ENCODE assay signal across 9 cellular contexts in genomic region chr6:30542404-30542725, GRCh38. TPM values are rescaled to one million over a fixed set of nuclear protein-coding genes. Genes with fewer than 3 reads are reported as not detected.
DNase-seq lines count a peak whose midpoint lies in the region; ATAC-seq and TF ChIP-seq lines count a peak whose summit lies in the region.
"Had no signal": no experiment of that assay in that cellular context is flagged by ENCODE, and none has a peak within 500 bp of the region (broad histone marks: within the 10 kb centered on the region; RNA-seq: fewer than 3 reads in every experiment).

No MANE protein-coding gene starts in this region.

- no peaks in the 10 kb centered on the region for H3K9me3 ChIP-seq in CD4-positive, alpha-beta memory T cell (ENCODE audit: control insufficient read depth in 1 of 2, low read length in 2 of 2)
- H3K9me3 ChIP-seq in H9 (ENCODE audit: control insufficient read depth, low read depth, low read length) = no peaks in the 10 kb centered on the region
- H3K9me3 ChIP-seq in naive thymus-derived CD4-positive, alpha-beta T cell (ENCODE audit: control insufficient read depth in 2 of 3, low read length in 3 of 3) = no peaks in the 10 kb centered on the region
- no peaks in the 10 kb centered on the region for H3K9me3 ChIP-seq in SK-N-SH

- H2BK20ac ChIP-seq in H9 (ENCODE audit: low read depth, low read length, poor library complexity, severe bottlenecking) = no peak overlapping the region

- H4K20me1 ChIP-seq in H9 (ENCODE audit: control insufficient read depth, insufficient read depth, insufficient read length) (no peaks in the 10 kb centered on the region), SK-N-SH (ENCODE audit: insufficient read depth) (no peaks in the 10 kb centered on the region)

- no peak overlapping the region for H3K18ac ChIP-seq in H9 (ENCODE audit: insufficient read length, low read depth, low read length)

- CTCF ChIA-PET in CD4-positive, alpha-beta memory T cell (lab: Charles Lee; ENCODE audit: partially characterized antibody) = interaction anchor here (0.7 to 21.7 kb wide), 32 partner anchors 11 to 287 kb away, joined by 3 to 416 read pairs (median 10); partner anchors contain the start of genes ABCF1, DHX16, GNL1 and PRR3
- CTCF ChIA-PET in naive thymus-derived CD4-positive, alpha-beta T cell (lab: Charles Lee) = interaction anchor here (0.7 to 14.3 kb wide), 25 partner anchors 11 to 189 kb away, joined by 3 to 263 read pairs (median 5); partner anchors contain the start of genes ABCF1, GNL1, HLA-E and PRR3
- CTCF ChIA-PET in SK-N-SH (lab: Yijun Ruan, JAX) = interaction anchor here (0.7 to 11.3 kb wide), 9 partner anchors 11 to 118 kb away, joined by 3 to 203 read pairs (median 17); partner anchors contain the start of genes GNL1, HLA-E and PRR3

- H3K27ac Mint-ChIP-seq in CD4-positive, alpha-beta memory T cell = peak overlapping the region; percentile 79 to 99 (median 95)
- no peak overlapping the region for H3K27ac Mint-ChIP-seq in H9
- H3K27ac Mint-ChIP-seq in activated naive CD8-positive, alpha-beta T cell treated with anti-CD3 and anti-CD28 coated beads for 36 hours = peak overlapping the region; percentile 62
- H3K27ac Mint-ChIP-seq in naive thymus-derived CD4-positive, alpha-beta T cell = peak overlapping the region; percentile 82 to 96 (median 93)

- TF ChIP-seq CTCF in H9 (conservative IDR thresholded peaks at IDR 0.05) (no peak), SK-N-SH (IDR thresholded peaks at IDR 0.05) (no peak)

- H3K79me2 ChIP-seq in H9 (ENCODE audit: insufficient read depth, low read length) (no peaks in the 10 kb centered on the region), SK-N-SH (ENCODE audit: insufficient read depth) (no peaks in the 10 kb centered on the region)

- no peak overlapping the region for H2BK120ac ChIP-seq in H9 (ENCODE audit: low read depth, low read length, poor library complexity, severe bottlenecking)

- DNase-seq in CD4-positive, alpha-beta memory T cell = peak; percentile 54 to 72 (median 59)
- DNase-seq in H9 (no peak), MV-4-11 (lab: John Stamatoyannopoulos, UW) (no peak), SK-N-SH (no peak), NCI-H510A treated with DMSO at 0.1 percent for 48 hours (lab: John Stamatoyannopoulos, UW) (no peak)
- no peak for DNase-seq in activated naive CD8-positive, alpha-beta T cell treated with anti-CD3 and anti-CD28 coated beads for 36 hours
- DNase-seq in naive thymus-derived CD4-positive, alpha-beta T cell = peak in 7 of 9 donors; percentile 41 to 63 (median 56)
- DNase-seq: hippocampal formation had no signal

- no peak overlapping the region for H4K5ac ChIP-seq in H9 (ENCODE audit: insufficient read length, low read depth, low read length)

- H3K9ac ChIP-seq in H9 (ENCODE audit: extremely low read depth, insufficient read length, low read length) = no peak overlapping the region
- no peak overlapping the region for H3K9ac ChIP-seq in SK-N-SH

- H3K27ac ChIP-seq in CD4-positive, alpha-beta memory T cell (ENCODE audit: low read depth, low read length) = peak overlapping the region; percentile 46
- H3K27ac ChIP-seq in H9 (ENCODE audit: insufficient read length, low read depth, low read length) (no peak overlapping the region), SK-N-SH (ENCODE audit: low read depth in 2 of 2, low read length in 1 of 2) (no peak overlapping the region)
- peak overlapping the region; percentile 67 for H3K27ac ChIP-seq in naive thymus-derived CD4-positive, alpha-beta T cell (ENCODE audit: low read depth, low read length)

- no peak overlapping the region for H3K14ac ChIP-seq in H9 (ENCODE audit: insufficient read depth, low read length)

- H3K23ac ChIP-seq in H9 (ENCODE audit: insufficient read length, low read depth, low read length) = no peak overlapping the region

- no peak overlapping the region for H2BK15ac ChIP-seq in H9 (ENCODE audit: low read depth, low read length)

- peaks cover 7 to 13% of the 10 kb centered on the region in 2 donors for H3K36me3 Mint-ChIP-seq in CD4-positive, alpha-beta memory T cell
- H3K36me3 Mint-ChIP-seq in H9 (ENCODE audit: insufficient read depth in 1 of 3, low read depth in 3 of 3) = peaks cover 1 to 20% (median 10%) of the 10 kb centered on the region in 3 experiments; a peak in 5 of 7 replicates
- H3K36me3 Mint-ChIP-seq in activated naive CD8-positive, alpha-beta T cell treated with anti-CD3 and anti-CD28 coated beads for 36 hours = peaks cover 10% of the 10 kb centered on the region
- H3K36me3 Mint-ChIP-seq in naive thymus-derived CD4-positive, alpha-beta T cell = peaks cover 0 to 7% (median 0%) of the 10 kb centered on the region in 5 donors

- H2AFZ ChIP-seq in H9 (ENCODE audit: low read length) (no peak overlapping the region), SK-N-SH (ENCODE audit: low read depth) (no peak overlapping the region)

- H4K91ac ChIP-seq in H9 (ENCODE audit: insufficient read length, low read depth, low read length) = no peak overlapping the region

- peaks cover 31 to 44% (median 31%) of the 10 kb centered on the region in 4 donors for H3K4me1 Mint-ChIP-seq in CD4-positive, alpha-beta memory T cell
- H3K4me1 Mint-ChIP-seq in H9 = peaks cover 10% of the 10 kb centered on the region in 2 experiments
- H3K4me1 Mint-ChIP-seq in activated naive CD8-positive, alpha-beta T cell treated with anti-CD3 and anti-CD28 coated beads for 36 hours = peaks cover 36% of the 10 kb centered on the region
- peaks cover 29 to 38% (median 35%) of the 10 kb centered on the region in 7 donors for H3K4me1 Mint-ChIP-seq in naive thymus-derived CD4-positive, alpha-beta T cell

- H3K27me3 Mint-ChIP-seq in CD4-positive, alpha-beta memory T cell = no peaks in the 10 kb centered on the region
- no peaks in the 10 kb centered on the region; the same call in 1 of the 2 replicates for H3K27me3 Mint-ChIP-seq in H9 (ENCODE audit: low read depth)
- H3K27me3 Mint-ChIP-seq in activated naive CD8-positive, alpha-beta T cell treated with anti-CD3 and anti-CD28 coated beads for 36 hours = no peaks in the 10 kb centered on the region
- H3K27me3 Mint-ChIP-seq in naive thymus-derived CD4-positive, alpha-beta T cell = peaks cover 0 to 3% (median 0%) of the 10 kb centered on the region in 5 donors

- no peak overlapping the region for H3K56ac ChIP-seq in H9 (ENCODE audit: insufficient read length, low read depth, low read length)

- H3K4ac ChIP-seq in H9 (ENCODE audit: low read depth, low read length) = no peak overlapping the region

- no peaks in the 10 kb centered on the region for H3K79me1 ChIP-seq in H9 (ENCODE audit: insufficient read depth, low read depth, low read length, poor library complexity, severe bottlenecking)

- POLR2A ChIA-PET in CD4-positive, alpha-beta memory T cell (lab: Charles Lee; ENCODE audit: partially characterized antibody) = interaction anchor here (0.7 to 14.0 kb wide), 26 partner anchors 10 to 190 kb away, joined by 3 to 255 read pairs (median 13); partner anchors contain the start of genes ABCF1, DHX16, GNL1 and MRPS18B
- POLR2A ChIA-PET in naive thymus-derived CD4-positive, alpha-beta T cell (lab: Charles Lee) = interaction anchor here (0.7 to 13.1 kb wide), 23 partner anchors 10 to 194 kb away, joined by 3 to 199 read pairs (median 13); partner anchors contain the start of genes ABCF1, GNL1, HLA-E and MRPS18B
- POLR2A ChIA-PET in SK-N-SH (lab: Yijun Ruan, JAX) = interaction anchor here (1.2 to 1.5 kb wide), 2 partner anchors 55 to 73 kb away, joined by 3 to 4 read pairs; no protein-coding TSS in a partner anchor

- H3K4me3 Mint-ChIP-seq in CD4-positive, alpha-beta memory T cell = peak overlapping the region; percentile 84 to 94 (median 90)
- peak overlapping the region; percentile 6 to 61; a peak in 2 of 5 replicates for H3K4me3 Mint-ChIP-seq in H9
- peak overlapping the region; percentile 71 for H3K4me3 Mint-ChIP-seq in activated naive CD8-positive, alpha-beta T cell treated with anti-CD3 and anti-CD28 coated beads for 36 hours
- H3K4me3 Mint-ChIP-seq in naive thymus-derived CD4-positive, alpha-beta T cell = peak overlapping the region; percentile 83 to 92 (median 86)

- no peak overlapping the region for H4K8ac ChIP-seq in H9 (replicated peaks; ENCODE audit: insufficient read length, low read depth, low read length)

- H3K36me3 ChIP-seq in CD4-positive, alpha-beta memory T cell (ENCODE audit: insufficient read depth, low read length) = peaks cover 11% of the 10 kb centered on the region
- peaks cover 0 to 24% (median 0%) of the 10 kb centered on the region in 3 experiments for H3K36me3 ChIP-seq in naive thymus-derived CD4-positive, alpha-beta T cell (ENCODE audit: control insufficient read depth in 2 of 3, insufficient read depth in 3 of 3, low read length in 3 of 3)
- H3K36me3 ChIP-seq in SK-N-SH (replicated peaks in 1 of 2; ENCODE audit: control insufficient read depth in 1 of 2, insufficient read depth in 2 of 2, low read length in 1 of 2) = peaks cover 0 to 22% of the 10 kb centered on the region in 2 experiments

- H3K9me2 ChIP-seq in SK-N-SH = no peaks in the 10 kb centered on the region

- H3K27me3 ChIP-seq in CD4-positive, alpha-beta memory T cell (ENCODE audit: insufficient read depth, low read length) = no peaks in the 10 kb centered on the region
- H3K27me3 ChIP-seq in H9 (ENCODE audit: insufficient read depth, low read length) = no peaks in the 10 kb centered on the region
- no peaks in the 10 kb centered on the region for H3K27me3 ChIP-seq in naive thymus-derived CD4-positive, alpha-beta T cell (ENCODE audit: control insufficient read depth in 2 of 2, insufficient read depth in 2 of 2, low read length in 2 of 2)
- no peaks in the 10 kb centered on the region for H3K27me3 ChIP-seq in SK-N-SH (ENCODE audit: insufficient read depth)

- H3K4me2 ChIP-seq in H9 (ENCODE audit: insufficient read depth, insufficient read length, low read length) (no peak overlapping the region), SK-N-SH (no peak overlapping the region)

- no peaks in the 10 kb centered on the region for H3K9me3 Mint-ChIP-seq in CD4-positive, alpha-beta memory T cell
- H3K9me3 Mint-ChIP-seq in H9 = no peaks in the 10 kb centered on the region; a peak in 1 of 5 replicates
- H3K9me3 Mint-ChIP-seq in activated naive CD8-positive, alpha-beta T cell treated with anti-CD3 and anti-CD28 coated beads for 36 hours = no peaks in the 10 kb centered on the region
- peaks cover 0 to 2% (median 0%) of the 10 kb centered on the region in 11 donors for H3K9me3 Mint-ChIP-seq in naive thymus-derived CD4-positive, alpha-beta T cell

- peak; percentile 53 for ATAC-seq in naive thymus-derived CD4-positive, alpha-beta T cell
- no peak for ATAC-seq in HG03521 (IDR thresholded peaks at IDR 0.05; ENCODE audit: unreplicated experiment)

- peaks cover 37% of the 10 kb centered on the region for H3K4me1 ChIP-seq in CD4-positive, alpha-beta memory T cell (ENCODE audit: insufficient read depth, low read length)
- H3K4me1 ChIP-seq in H9 (ENCODE audit: insufficient read depth, low read length) (0 out of 2 replicates have a peak, but pooled peaks cover 3% of the 10 kb centered on the region), SK-N-SH (ENCODE audit: control insufficient read depth in 1 of 2, insufficient read depth in 2 of 2, low read depth in 1 of 2, low read length in 1 of 2) (peaks cover 3 to 5% of the 10 kb centered on the region in 2 experiments; a peak in 1 of 4 replicates)
- H3K4me1 ChIP-seq in naive thymus-derived CD4-positive, alpha-beta T cell (ENCODE audit: control insufficient read depth in 2 of 2, insufficient read depth in 2 of 2, low read length in 2 of 2) = peaks cover 26 to 29% of the 10 kb centered on the region in 2 donors

- no peak overlapping the region for H3T11ph ChIP-seq in H9 (ENCODE audit: low read length)

- H2BK5ac ChIP-seq in H9 (ENCODE audit: insufficient read length, low read length) = no peak overlapping the region

- H2BK12ac ChIP-seq in H9 (ENCODE audit: insufficient read length, low read depth, low read length) = no peak overlapping the region

- no CpG with 5 or more reads among the region's 4 CpGs for WGBS in H9 (ENCODE audit: extremely low coverage, insufficient read length, low lambda C conversion rate)
- WGBS in SK-N-SH (ENCODE audit: low lambda C conversion rate) = 60% methylated on average over 4 of the region's 4 CpGs

- no peak for TF ChIP-seq RAD21 in SK-N-SH (IDR thresholded peaks at IDR 0.05; ENCODE audit: low read length)

- peaks cover 8% of the 10 kb centered on the region for H3F3A ChIP-seq in SK-N-SH (replicated peaks; ENCODE audit: insufficient read depth)

- TF ChIP-seq EP300 in SK-N-SH (IDR thresholded peaks at IDR 0.05; ENCODE audit: borderline replicate concordance in 1 of 2, low read depth in 1 of 2, low read length in 1 of 2) = no peak

- H3K23me2 ChIP-seq in H9 (ENCODE audit: insufficient read length, low read depth, low read length, poor library complexity, severe bottlenecking) = no peaks in the 10 kb centered on the region

- H2AK5ac ChIP-seq in H9 (ENCODE audit: insufficient read length, low read length) = no peak overlapping the region

- intact Hi-C loops in CD4-positive, alpha-beta memory T cell (cut with micrococcal nuclease) = loop anchor here (1.0 to 5.0 kb wide), 2 partner anchors 14 to 335 kb away; partner anchors contain the start of gene GNL1
- intact Hi-C loops in naive thymus-derived CD4-positive, alpha-beta T cell (cut with micrococcal nuclease) = loop anchor here in 1 of 2 donors (5.0 kb wide), 1 partner anchor 545 kb away; no protein-coding TSS in a partner anchor

- peak overlapping the region; percentile 39 to 60 for H3K4me3 ChIP-seq in CD4-positive, alpha-beta memory T cell (ENCODE audit: low read length in 2 of 2)
- H3K4me3 ChIP-seq in naive thymus-derived CD4-positive, alpha-beta T cell (ENCODE audit: low read length) = peak overlapping the region; percentile 64
- H3K4me3 ChIP-seq in SK-N-SH (ENCODE audit: low read depth in 2 of 2, low read length in 1 of 2) = no peak overlapping the region

RNA-seq across cellular contexts. Expression of gene GNL1, which starts 13.9 kb away (rescaled TPM):
- total RNA-seq in CD4-positive, alpha-beta memory T cell = 10 to 100 TPM; 83.4 to 83.9 TPM
- 10 to 100 TPM; 37.4 to 51.5 TPM for polyA plus RNA-seq in CD4-positive, alpha-beta memory T cell
- 79.7 and 83.5 TPM in 2 replicates for total RNA-seq in H9 (2021)
- 100 to 1,000 TPM; 123 to 126 TPM for total RNA-seq in activated naive CD8-positive, alpha-beta T cell treated with anti-CD3 and anti-CD28 coated beads for 36 hours
- total RNA-seq in naive thymus-derived CD4-positive, alpha-beta T cell = 100 to 1,000 TPM in 2 of 5 experiments, 10 to 100 TPM in 3; 56.0 to 190 (median 73.1) TPM
- polyA plus RNA-seq in naive thymus-derived CD4-positive, alpha-beta T cell = 10 to 100 TPM; 27.7 to 29.6 TPM
- 36.4 and 43.3 TPM in 2 replicates for polyA plus RNA-seq in SK-N-SH (2012; rRNA removed)
- polyA plus RNA-seq in SK-N-SH (2012; cell fraction: cytosol; rRNA removed) = 22.2 and 31.4 TPM in 2 replicates
- polyA plus RNA-seq in SK-N-SH (2012; cell fraction: nucleus; rRNA removed) = 48.8 and 67.1 TPM in 2 replicates

RNA-seq across cellular contexts. Expression of gene PRR3, which starts 14.7 kb away (rescaled TPM):
- 10 to 100 TPM; 26.4 to 29.1 TPM for total RNA-seq in CD4-positive, alpha-beta memory T cell
- polyA plus RNA-seq in CD4-positive, alpha-beta memory T cell = 1 to 10 TPM; 4.3 to 8.5 TPM
- total RNA-seq in H9 (2021) = 15.8 and 17.0 TPM in 2 replicates
- 10 to 100 TPM; 32.7 to 34.4 TPM for total RNA-seq in activated naive CD8-positive, alpha-beta T cell treated with anti-CD3 and anti-CD28 coated beads for 36 hours
- total RNA-seq in naive thymus-derived CD4-positive, alpha-beta T cell = 10 to 100 TPM; 14.1 to 29.4 (median 23.3) TPM
- polyA plus RNA-seq in naive thymus-derived CD4-positive, alpha-beta T cell = 10 to 100 TPM; 11.1 to 14.4 TPM
- 21.2 and 26.0 TPM in 2 replicates for polyA plus RNA-seq in SK-N-SH (2012; rRNA removed)
- 18.2 and 20.1 TPM in 2 replicates for polyA plus RNA-seq in SK-N-SH (2012; cell fraction: cytosol; rRNA removed)
- polyA plus RNA-seq in SK-N-SH (2012; cell fraction: nucleus; rRNA removed) = 22.4 and 25.0 TPM in 2 replicates

RNA-seq across cellular contexts. Expression of gene ABCF1, which starts 28.9 kb away (rescaled TPM):
- 10 to 100 TPM; 60.8 to 66.8 TPM for total RNA-seq in CD4-positive, alpha-beta memory T cell
- polyA plus RNA-seq in CD4-positive, alpha-beta memory T cell = 10 to 100 TPM in 1 of 2 donors, 1 to 10 TPM in 1; 7.5 to 46.6 TPM
- 118 TPM in 2 replicates for total RNA-seq in H9 (2021)
- 100 to 1,000 TPM; 122 TPM for total RNA-seq in activated naive CD8-positive, alpha-beta T cell treated with anti-CD3 and anti-CD28 coated beads for 36 hours
- 100 to 1,000 TPM in 1 of 5 experiments, 10 to 100 TPM in 4; 65.1 to 116 (median 86.6) TPM for total RNA-seq in naive thymus-derived CD4-positive, alpha-beta T cell
- 10 to 100 TPM; 25.2 to 45.5 TPM for polyA plus RNA-seq in naive thymus-derived CD4-positive, alpha-beta T cell
- polyA plus RNA-seq in SK-N-SH (2012; rRNA removed) = 42.5 and 53.4 TPM in 2 replicates
- polyA plus RNA-seq in SK-N-SH (2012; cell fraction: cytosol; rRNA removed) = 38.9 and 40.2 TPM in 2 replicates
- 62.5 and 80.8 TPM in 2 replicates for polyA plus RNA-seq in SK-N-SH (2012; cell fraction: nucleus; rRNA removed)

RNA-seq across cellular contexts. Expression of gene HLA-E, which starts 53.1 kb away (rescaled TPM):
- total RNA-seq in CD4-positive, alpha-beta memory T cell = 1,000 to 10,000 TPM; 1,097 to 1,122 TPM
- polyA plus RNA-seq in CD4-positive, alpha-beta memory T cell = 1,000 to 10,000 TPM; 2,441 to 3,541 TPM
- total RNA-seq in H9 (2021) = 24.2 and 28.1 TPM in 2 replicates
- 100 to 1,000 TPM; 481 to 482 TPM for total RNA-seq in activated naive CD8-positive, alpha-beta T cell treated with anti-CD3 and anti-CD28 coated beads for 36 hours
- total RNA-seq in naive thymus-derived CD4-positive, alpha-beta T cell = 1,000 to 10,000 TPM in 4 of 5 experiments, 100 to 1,000 TPM in 1; 614 to 1,412 (median 1,095) TPM
- 1,000 to 10,000 TPM; 3,020 to 3,096 TPM for polyA plus RNA-seq in naive thymus-derived CD4-positive, alpha-beta T cell
- polyA plus RNA-seq in SK-N-SH (2012; rRNA removed) = 90.9 and 99.7 TPM in 2 replicates
- polyA plus RNA-seq in SK-N-SH (2012; cell fraction: cytosol; rRNA removed) = 67.6 and 75.1 TPM in 2 replicates
- polyA plus RNA-seq in SK-N-SH (2012; cell fraction: nucleus; rRNA removed) = 86.7 and 92.9 TPM in 2 replicates

Comparison
In these comparisons a context has a peak if more than half of its experiments do, and no peak if none do; other contexts are left out.
1. DNase-seq: peak in CD4-positive, alpha-beta memory T cell (5 of 5) and naive thymus-derived CD4-positive, alpha-beta T cell (7 of 9); none in H9 (single experiment), activated naive CD8-positive, alpha-beta T cell treated with anti-CD3 and anti-CD28 coated beads for 36 hours (single experiment), MV-4-11 (single experiment), SK-N-SH (single experiment) and NCI-H510A treated with DMSO at 0.1 percent for 48 hours (single experiment).
2. H3K27ac ChIP-seq: peak in CD4-positive, alpha-beta memory T cell (single experiment) and naive thymus-derived CD4-positive, alpha-beta T cell (single experiment); none in H9 (single experiment) and SK-N-SH (0 of 2).
3. H3K4me3 ChIP-seq: peak in CD4-positive, alpha-beta memory T cell (2 of 2) and naive thymus-derived CD4-positive, alpha-beta T cell (single experiment); none in SK-N-SH (0 of 2).
4. H3K27ac Mint-ChIP-seq: peak in CD4-positive, alpha-beta memory T cell (7 of 7), activated naive CD8-positive, alpha-beta T cell treated with anti-CD3 and anti-CD28 coated beads for 36 hours (single experiment) and naive thymus-derived CD4-positive, alpha-beta T cell (9 of 9); none in H9 (0 of 3).
5. H3K4me3 Mint-ChIP-seq: peak in every context shown above with its lines; median percentile 90 in CD4-positive, alpha-beta memory T cell; 86 in naive thymus-derived CD4-positive, alpha-beta T cell; 71 in activated naive CD8-positive, alpha-beta T cell treated with anti-CD3 and anti-CD28 coated beads for 36 hours; 34 in H9.